1 cellular context compared by ENCODE assay signal in genomic region chr17:1179112-1179634, GRCh38.
TF ChIP-seq lines count a peak whose summit lies in the region.

No MANE protein-coding gene starts in this region.

TF ChIP-seq in SK-N-SH, 30 proteins besides CTCF, POLR2A, EP300 and RAD21 (continued from another document):
- TF ChIP-seq EZH2phosphoT487 (IDR thresholded peaks at IDR 0.05; ENCODE audit: borderline replicate concordance, low read depth): no peak
- TF ChIP-seq POLR2AphosphoS5 (IDR thresholded peaks at IDR 0.05; ENCODE audit: low read depth, low read length): no peak
- no peak for TF ChIP-seq FOXJ3 (CRISPR knock-in tag; IDR thresholded peaks at IDR 0.05)
- TF ChIP-seq JUND (IDR thresholded peaks at IDR 0.05): no peak
- no peak for TF ChIP-seq YY1 (IDR thresholded peaks at IDR 0.05; ENCODE audit: low read depth)
- TF ChIP-seq, protein P1, sequence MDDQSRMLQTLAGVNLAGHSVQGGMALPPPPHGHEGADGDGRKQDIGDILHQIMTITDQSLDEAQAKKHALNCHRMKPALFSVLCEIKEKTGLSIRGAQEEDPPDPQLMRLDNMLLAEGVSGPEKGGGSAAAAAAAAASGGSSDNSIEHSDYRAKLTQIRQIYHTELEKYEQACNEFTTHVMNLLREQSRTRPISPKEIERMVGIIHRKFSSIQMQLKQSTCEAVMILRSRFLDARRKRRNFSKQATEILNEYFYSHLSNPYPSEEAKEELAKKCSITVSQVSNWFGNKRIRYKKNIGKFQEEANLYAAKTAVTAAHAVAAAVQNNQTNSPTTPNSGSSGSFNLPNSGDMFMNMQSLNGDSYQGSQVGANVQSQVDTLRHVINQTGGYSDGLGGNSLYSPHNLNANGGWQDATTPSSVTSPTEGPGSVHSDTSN (IDR thresholded peaks at IDR 0.05): no peak
- no peak for TF ChIP-seq TEAD4 (IDR thresholded peaks at IDR 0.05; ENCODE audit: borderline replicate concordance, insufficient read depth)
